In the genomic region with DNA sequence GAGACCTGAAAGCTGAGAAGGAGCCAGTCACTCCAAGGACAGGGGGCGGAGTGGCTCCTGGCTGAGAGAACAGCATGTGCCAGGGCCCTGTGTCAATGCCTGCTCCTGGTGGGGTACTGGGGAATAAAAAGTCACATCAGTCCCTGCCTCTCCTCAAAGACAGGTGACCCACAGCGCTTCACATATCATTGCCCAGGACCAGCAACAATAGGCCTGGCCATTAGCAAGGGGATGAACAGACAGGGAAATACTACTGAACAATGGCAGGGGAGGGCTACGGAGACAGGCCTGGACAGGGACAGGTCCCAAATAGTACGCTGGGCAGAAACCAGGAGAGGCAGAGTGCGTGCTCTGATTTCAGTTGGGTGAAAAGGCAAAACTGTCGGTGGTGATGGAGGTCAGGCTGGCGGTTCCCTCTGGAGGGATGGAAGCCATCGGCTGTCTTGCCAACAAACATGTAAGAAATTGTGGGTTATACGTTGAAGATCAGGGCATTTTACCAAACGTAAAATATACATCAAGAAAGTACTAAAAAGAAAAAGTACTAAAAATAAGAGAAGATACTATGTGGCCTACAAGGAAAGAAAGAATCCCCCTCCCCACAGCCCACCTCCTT, we compare ENCODE assay signal across 17 cellular contexts.
DNase-seq lines count a peak whose midpoint lies in the region; ATAC-seq and TF ChIP-seq lines count a peak whose summit lies in the region.
"Had no signal": no experiment of that assay in that cellular context is flagged by ENCODE, and none has a peak within 500 bp of the region (broad histone marks: within the 10 kb centered on the region; RNA-seq: fewer than 3 reads in every experiment).

No MANE protein-coding gene starts in this region.

- H3K27ac Mint-ChIP-seq in endodermal cell, result peak overlapping the region; percentile 96
- H3K27ac Mint-ChIP-seq: activated naive CD8-positive, alpha-beta T cell treated with anti-CD3 and anti-CD28 coated beads for 36 hours had no signal

- H3K27me3 Mint-ChIP-seq in endodermal cell (ENCODE audit: insufficient read depth), result no peaks in the 10 kb centered on the region

- H3K27ac ChIP-seq in endodermal cell (ENCODE audit: low read depth, low read length) (peak overlapping the region; percentile 98), osteoblast (ENCODE audit: low read depth, low read length) (no peak overlapping the region)
- H3K27ac ChIP-seq: esophagus muscularis mucosa, heart left ventricle had no signal

- no peak for TF ChIP-seq CTCF in endodermal cell (conservative IDR thresholded peaks at IDR 0.05)
- TF ChIP-seq CTCF in osteoblast (IDR thresholded peaks at IDR 0.05; ENCODE audit: extremely low read depth, low read depth, low read length), result no peak

- 15 to 45% methylated on average over 4 to 8 of the region's 10 CpGs for WGBS in endodermal cell (ENCODE audit: insufficient coverage in 1 of 2, insufficient read length in 1 of 2), 2 experiments

- H3K79me2 ChIP-seq in osteoblast (ENCODE audit: insufficient read depth, low read length), result no peaks in the 10 kb centered on the region

- peaks cover 4% of the 10 kb centered on the region for H3K27me3 ChIP-seq in NT2/D1 (ENCODE audit: insufficient read depth, insufficient read length)
- H3K27me3 ChIP-seq in endodermal cell (ENCODE audit: control insufficient read depth, insufficient read depth, low read length, poor library complexity, severe bottlenecking), result no peaks in the 10 kb centered on the region
- no peaks in the 10 kb centered on the region for H3K27me3 ChIP-seq in osteoblast (ENCODE audit: insufficient read depth, low read length)
- H3K27me3 ChIP-seq: esophagus muscularis mucosa, heart left ventricle, MG63 had no signal

- no peaks in the 10 kb centered on the region for H3K9me3 ChIP-seq in NT2/D1 (ENCODE audit: insufficient read depth, low read length)
- no peaks in the 10 kb centered on the region for H3K9me3 ChIP-seq in endodermal cell (ENCODE audit: control insufficient read depth, low read length)
- H3K9me3 ChIP-seq in osteoblast (ENCODE audit: low read depth, low read length), result no peaks in the 10 kb centered on the region
- H3K9me3 ChIP-seq: esophagus muscularis mucosa, heart left ventricle, MG63 had no signal

- H3K4me3 ChIP-seq in NT2/D1 (ENCODE audit: insufficient read length, low read depth), result peak overlapping the region; percentile 45
- peak overlapping the region; percentile 67 for H3K4me3 ChIP-seq in endodermal cell (ENCODE audit: low read length)
- H3K4me3 ChIP-seq in osteoblast (ENCODE audit: insufficient read depth, low read length), result no peak overlapping the region
- H3K4me3 ChIP-seq: coronary artery, esophagus muscularis mucosa, heart left ventricle, MG63 had no signal

- H3K4me2 ChIP-seq in osteoblast (ENCODE audit: insufficient read depth, low read length), result no peak overlapping the region

- H3K4me3 Mint-ChIP-seq in endodermal cell, result peak overlapping the region; percentile 55
- H3K4me3 Mint-ChIP-seq: activated naive CD8-positive, alpha-beta T cell treated with anti-CD3 and anti-CD28 coated beads for 36 hours had no signal

- no peak for ATAC-seq in GM21723 (IDR thresholded peaks at IDR 0.05; ENCODE audit: unreplicated experiment)
- no peak for ATAC-seq in HG02642 (IDR thresholded peaks at IDR 0.05; ENCODE audit: poor library complexity, unreplicated experiment)
- no peak for ATAC-seq in GM21825 (IDR thresholded peaks at IDR 0.05; ENCODE audit: unreplicated experiment)

- DNase-seq in D341Med (ENCODE audit: low spot score) (peak; percentile 20), NT2/D1 (ENCODE audit: low read depth, low spot score) (no peak), endodermal cell (peak; percentile 73), osteoblast (ENCODE audit: insufficient read length, low spot score, missing footprints) (peak; percentile 84)
- no peak for DNase-seq in stimulated activated CD8-positive, alpha-beta memory T cell treated with anti-CD3 and anti-CD28 coated beads, Interleukin-4, amount 100 ng/mL, for 48 hours
- DNase-seq: activated CD4-positive, alpha-beta T cell treated with anti-CD3 and anti-CD28 coated beads for 48 hours; activated naive CD8-positive, alpha-beta T cell treated with anti-CD3 and anti-CD28 coated beads for 36 hours; left ventricle myocardium superior; MG63; NCI-H748 treated with DMSO at 0.1 percent for 48 hours; T-helper 2 cell had no signal

- H3K4me1 ChIP-seq in NT2/D1 (ENCODE audit: insufficient read depth, insufficient read length) (peaks cover 38% of the 10 kb centered on the region), endodermal cell (ENCODE audit: control insufficient read depth, insufficient read depth, low read length) (peaks cover 27% of the 10 kb centered on the region), osteoblast (ENCODE audit: insufficient read depth, low read length) (no peaks in the 10 kb centered on the region)

- no peak overlapping the region for H2AFZ ChIP-seq in osteoblast (ENCODE audit: low read length)

- H3K36me3 ChIP-seq in NT2/D1 (ENCODE audit: insufficient read depth, insufficient read length, low read length) (no peaks in the 10 kb centered on the region), endodermal cell (ENCODE audit: control insufficient read depth, insufficient read depth, low read length) (no peaks in the 10 kb centered on the region), osteoblast (ENCODE audit: insufficient read depth, low read length) (no peaks in the 10 kb centered on the region)
- H3K36me3 ChIP-seq: esophagus muscularis mucosa, heart left ventricle, MG63 had no signal

- no peaks in the 10 kb centered on the region for H4K20me1 ChIP-seq in osteoblast (ENCODE audit: insufficient read depth, low read length)

- H3K4me1 Mint-ChIP-seq in endodermal cell, result peaks cover 45% of the 10 kb centered on the region

- no peaks in the 10 kb centered on the region for H3K36me3 Mint-ChIP-seq in endodermal cell (ENCODE audit: low read depth)
- H3K36me3 Mint-ChIP-seq: activated naive CD8-positive, alpha-beta T cell treated with anti-CD3 and anti-CD28 coated beads for 36 hours had no signal

- H3K9ac ChIP-seq in NT2/D1 (ENCODE audit: insufficient read length, low read depth), result peak overlapping the region; percentile 84
- H3K9ac ChIP-seq in endodermal cell (ENCODE audit: extremely low read depth, low read length, poor library complexity, severe bottlenecking), result peak overlapping the region; percentile 66

- H3K9me3 Mint-ChIP-seq in endodermal cell, result no peaks in the 10 kb centered on the region
- H3K9me3 Mint-ChIP-seq: activated naive CD8-positive, alpha-beta T cell treated with anti-CD3 and anti-CD28 coated beads for 36 hours had no signal

Comparison
In these comparisons a context has a peak if more than half of its experiments do, and no peak if none do; other contexts are left out.
1. DNase-seq: peak in D341Med (single experiment), endodermal cell (single experiment) and osteoblast (single experiment); none in NT2/D1 (single experiment) and stimulated activated CD8-positive, alpha-beta memory T cell treated with anti-CD3 and anti-CD28 coated beads, Interleukin-4, amount 100 ng/mL, for 48 hours (single experiment).